37 cellular contexts compared by ENCODE assay signal in genomic region chr5:171848006-171848405, GRCh38.
"Had no signal": no experiment of that assay in that cellular context is flagged by ENCODE, and none has a peak within 500 bp of the region (broad histone marks: within the 10 kb centered on the region; RNA-seq: fewer than 3 reads in every experiment).

No MANE protein-coding gene starts in this region.

- H3K27me3 Mint-ChIP-seq: activated B cell treated with CpG ODN at 0.5 μM for 24 hours; activated CD4-positive, alpha-beta memory T cell treated with anti-CD3 and anti-CD28 coated beads for 36 hours had no signal

- H3K4me3 Mint-ChIP-seq: activated B cell treated with CpG ODN at 0.5 μM for 24 hours; activated CD4-positive, alpha-beta memory T cell treated with anti-CD3 and anti-CD28 coated beads for 36 hours; activated naive CD4-positive, alpha-beta T cell treated with anti-CD3 and anti-CD28 coated beads for 36 hours; activated T-cell treated with anti-CD3 and anti-CD28 coated beads, Interleukin-2, amount 50 U/mL, for 4 hours; activated T-helper 1 cell treated with anti-CD3 and anti-CD28 coated beads, Interleukin-12 subunit alpha, Interleukin-12 subunit beta, Interleukin-2, Interleukin-4 antibody, amounts not matched to agents 30 ng/mL and 10 ng/mL and 1 ng/mL, durations not matched to agents 14 hours and 24 hours and 36 hours had no signal

- ATAC-seq: activated naive CD4-positive, alpha-beta T cell treated with anti-CD3 and anti-CD28 coated beads, Interleukin-2, amount 50 U/mL, for 72 hours; activated T-cell treated with anti-CD3 and anti-CD28 coated beads, Interleukin-2, amount 50 U/mL, for 4 hours; body of pancreas; PC-3 had no signal

- H3K4me1 Mint-ChIP-seq: activated B cell treated with CpG ODN at 0.5 μM for 24 hours had no signal

- H3K4me1 ChIP-seq: adrenal gland, body of pancreas, breast epithelium, Peyer's patch, SJSA1 had no signal

- H3K27ac Mint-ChIP-seq: activated B cell treated with CpG ODN at 0.5 μM for 24 hours; activated CD4-positive, alpha-beta memory T cell treated with anti-CD3 and anti-CD28 coated beads for 36 hours; activated naive CD4-positive, alpha-beta T cell treated with anti-CD3 and anti-CD28 coated beads for 36 hours; activated naive CD4-positive, alpha-beta T cell treated with anti-CD3 and anti-CD28 coated beads, Interleukin-2, amount 50 U/mL, for 72 hours; activated T-helper 1 cell treated with anti-CD3 and anti-CD28 coated beads, Interleukin-12 subunit alpha, Interleukin-12 subunit beta, Interleukin-2, Interleukin-4 antibody, amounts not matched to agents 30 ng/mL and 10 ng/mL and 1 ng/mL, durations not matched to agents 14 hours and 24 hours and 36 hours had no signal

- H3K4me3 ChIP-seq: adrenal gland, body of pancreas, breast epithelium, Peyer's patch, SJSA1 had no signal

- H3K27me3 ChIP-seq: adrenal gland, body of pancreas, breast epithelium, Peyer's patch, SJSA1 had no signal

- H3K36me3 ChIP-seq: adrenal gland, breast epithelium, Peyer's patch, SJSA1 had no signal

- H3K36me3 Mint-ChIP-seq: activated CD4-positive, alpha-beta memory T cell treated with anti-CD3 and anti-CD28 coated beads for 36 hours; activated naive CD4-positive, alpha-beta T cell treated with anti-CD3 and anti-CD28 coated beads, Interleukin-2, amount 50 U/mL, for 72 hours had no signal

- H3K9me3 ChIP-seq: adrenal gland, body of pancreas, breast epithelium, Peyer's patch, SJSA1 had no signal

- H3K9me3 Mint-ChIP-seq: activated B cell treated with CpG ODN at 0.5 μM for 24 hours; activated CD4-positive, alpha-beta memory T cell treated with anti-CD3 and anti-CD28 coated beads for 36 hours; activated naive CD4-positive, alpha-beta T cell treated with anti-CD3 and anti-CD28 coated beads for 36 hours; activated naive CD4-positive, alpha-beta T cell treated with anti-CD3 and anti-CD28 coated beads, Interleukin-2, amount 50 U/mL, for 72 hours; activated T-cell treated with anti-CD3 and anti-CD28 coated beads, Interleukin-2, amount 50 U/mL, for 4 hours; activated T-helper 1 cell treated with anti-CD3 and anti-CD28 coated beads, Interleukin-12 subunit alpha, Interleukin-12 subunit beta, Interleukin-2, Interleukin-4 antibody, amounts not matched to agents 30 ng/mL and 10 ng/mL and 1 ng/mL, durations not matched to agents 14 hours and 24 hours and 36 hours had no signal

- DNase-seq: activated B cell treated with CpG ODN at 0.5 μM for 24 hours; activated CD4-positive, alpha-beta memory T cell treated with anti-CD3 and anti-CD28 coated beads for 36 hours; activated CD4-positive, alpha-beta T cell treated with anti-CD3 and anti-CD28 coated beads for 4 hours; activated CD4-positive, alpha-beta T cell treated with anti-CD3 and anti-CD28 coated beads, Interleukin-2, amount 50 U/mL, for 1 hour; activated CD4-positive, CD25-positive, alpha-beta regulatory T cell treated with anti-CD3 and anti-CD28 coated beads, Interleukin-2, amount 50 U/mL, for 72 hours; activated CD8-positive, alpha-beta memory T cell treated with anti-CD3 and anti-CD28 coated beads, Interleukin-2, amount 50 U/mL, for 4 hours; activated gamma-delta T cell treated with Interleukin-2 at 50 U/mL for 16 hours; activated naive CD4-positive, alpha-beta T cell treated with anti-CD3 and anti-CD28 coated beads for 36 hours; activated T-cell treated with anti-CD3 and anti-CD28 coated beads for 4 hours; activated T-cell treated with anti-CD3 and anti-CD28 coated beads, Interleukin-2, amount 50 U/mL, for 4 hours; body of pancreas; Kasumi-1; KG1; MM.1S; NCI-H1092; NCI-H1436 treated with DMSO at 0.1 percent for 48 hours; NCI-H187 treated with DMSO at 0.1 percent for 48 hours; NCI-H2081; NCI-H226; NCI-H446 treated with DMSO at 0.1 percent for 48 hours; NCI-H524; NCI-H69; NCI-H82; NK-92 treated with Interleukin-12 subunit alpha and Interleukin-12 subunit beta, amount 100 ng/mL, for 24 hours; PC-3; Peyer's patch; RPMI8226; SHP77 treated with DMSO at 0.1 percent for 48 hours; SW 1271; T-helper 1 cell; T-helper 2 cell; T-helper 9 cell had no signal
